9 cellular contexts compared by ENCODE assay signal in genomic region chr12:51926718-51927117, GRCh38. TPM values are rescaled to one million over a fixed set of nuclear protein-coding genes. Genes with fewer than 3 reads are reported as not detected.
DNase-seq lines count a peak whose midpoint lies in the region; ATAC-seq and TF ChIP-seq lines count a peak whose summit lies in the region.
"Had no signal": no experiment of that assay in that cellular context is flagged by ENCODE, and none has a peak within 500 bp of the region (broad histone marks: within the 10 kb centered on the region; RNA-seq: fewer than 3 reads in every experiment).

No MANE protein-coding gene starts in this region.

- no peaks in the 10 kb centered on the region for H3K27me3 ChIP-seq in CD8-positive, alpha-beta memory T cell (ENCODE audit: insufficient read depth, low read length, poor library complexity, severe bottlenecking)

- H3K27ac Mint-ChIP-seq in CD8-positive, alpha-beta memory T cell, result no peak overlapping the region
- H3K27ac Mint-ChIP-seq in activated CD8-positive, alpha-beta T cell treated with anti-CD3 and anti-CD28 coated beads for 36 hours, result no peak overlapping the region
- H3K27ac Mint-ChIP-seq: memory B cell had no signal

- intact Hi-C loops in activated CD8-positive, alpha-beta T cell treated with anti-CD3 and anti-CD28 coated beads for 36 hours (cut with micrococcal nuclease), result loop anchor here (1.0 kb wide), 1 partner anchor 54 kb away; no protein-coding TSS in a partner anchor

- DNase-seq in CD8-positive, alpha-beta memory T cell, result peak; percentile 13 to 58 (median 24)
- peak; percentile 54 for DNase-seq in KBM-7
- peak; percentile 82 for DNase-seq in activated CD8-positive, alpha-beta T cell treated with anti-CD3 and anti-CD28 coated beads for 36 hours
- peak; percentile 71 for DNase-seq in fibroblast of pulmonary artery (ENCODE audit: low read depth)
- DNase-seq in stimulated activated CD4-positive, alpha-beta T cell treated with anti-CD3 and anti-CD28 coated beads, Interleukin-12 subunit alpha, Interleukin-12 subunit beta, amount 100 ng/mL, for 4 hours, result peak; percentile 42
- DNase-seq in GM19240 (ENCODE audit: insufficient read length, low spot score), result no peak
- DNase-seq in DMS79 treated with DMSO at 0.1 percent for 48 hours (lab: John Stamatoyannopoulos, UW), result no peak

- peaks cover 0 to 6% (median 2%) of the 10 kb centered on the region in 3 donors for H3K4me1 Mint-ChIP-seq in CD8-positive, alpha-beta memory T cell
- peaks cover 6% of the 10 kb centered on the region for H3K4me1 Mint-ChIP-seq in activated CD8-positive, alpha-beta T cell treated with anti-CD3 and anti-CD28 coated beads for 36 hours (ENCODE audit: low read depth)

- no peak overlapping the region for H3K4me3 ChIP-seq in CD8-positive, alpha-beta memory T cell (ENCODE audit: low read length)
- no peak overlapping the region for H3K4me3 ChIP-seq in fibroblast of pulmonary artery (replicated peaks; ENCODE audit: low read depth, low read length)

- peaks cover 0 to 7% of the 10 kb centered on the region in 2 donors for H3K27me3 Mint-ChIP-seq in CD8-positive, alpha-beta memory T cell
- no peaks in the 10 kb centered on the region for H3K27me3 Mint-ChIP-seq in activated CD8-positive, alpha-beta T cell treated with anti-CD3 and anti-CD28 coated beads for 36 hours
- H3K27me3 Mint-ChIP-seq: memory B cell had no signal

- peak; percentile 58 for TF ChIP-seq CTCF in activated CD8-positive, alpha-beta T cell treated with anti-CD3 and anti-CD28 coated beads for 36 hours (IDR thresholded peaks at IDR 0.05)
- peak; percentile 50 for TF ChIP-seq CTCF in fibroblast of pulmonary artery (IDR thresholded peaks at IDR 0.05; ENCODE audit: low read length, missing control alignments)

- H3K4me1 ChIP-seq in CD8-positive, alpha-beta memory T cell (ENCODE audit: insufficient read depth, low read length), result no peaks in the 10 kb centered on the region

- POLR2A ChIA-PET in CD8-positive, alpha-beta memory T cell (lab: Charles Lee), result no interaction called here
- POLR2A ChIA-PET in activated CD8-positive, alpha-beta T cell treated with anti-CD3 and anti-CD28 coated beads for 36 hours (lab: Charles Lee), result interaction anchor here (0.8 kb wide), 1 partner anchor 11 kb away, joined by 3 read pairs; no protein-coding TSS in a partner anchor

- no peak overlapping the region for H3K27ac ChIP-seq in CD8-positive, alpha-beta memory T cell (ENCODE audit: low read depth, low read length)

- in situ Hi-C loops in KBM-7 (cut with MboI; ENCODE audit: low pct_unique_long_range_greater_than_20kb, low sequenced_read_pairs), result no loop called here

- ATAC-seq in activated CD8-positive, alpha-beta T cell treated with anti-CD3 and anti-CD28 coated beads for 36 hours, result peak; percentile 65
- no peak for ATAC-seq in GM18511 (IDR thresholded peaks at IDR 0.05; ENCODE audit: unreplicated experiment)

- H3K9me3 ChIP-seq in CD8-positive, alpha-beta memory T cell (ENCODE audit: low read length), result no peaks in the 10 kb centered on the region

- CTCF ChIA-PET in CD8-positive, alpha-beta memory T cell (lab: Charles Lee), result interaction anchor here (0.9 to 1.6 kb wide), 5 partner anchors 11 to 98 kb away, joined by 3 to 6 read pairs (median 3); no protein-coding TSS in a partner anchor
- CTCF ChIA-PET in activated CD8-positive, alpha-beta T cell treated with anti-CD3 and anti-CD28 coated beads for 36 hours (lab: Charles Lee), result interaction anchor here (0.7 to 2.9 kb wide), 24 partner anchors 9 to 195 kb away, joined by 3 to 46 read pairs (median 4); no protein-coding TSS in a partner anchor

- no peak overlapping the region for H3K4me3 Mint-ChIP-seq in CD8-positive, alpha-beta memory T cell
- H3K4me3 Mint-ChIP-seq in activated CD8-positive, alpha-beta T cell treated with anti-CD3 and anti-CD28 coated beads for 36 hours, result no peak overlapping the region
- H3K4me3 Mint-ChIP-seq: memory B cell had no signal

- H3K36me3 ChIP-seq in CD8-positive, alpha-beta memory T cell (ENCODE audit: insufficient read depth, low read length), result no peaks in the 10 kb centered on the region

- no peaks in the 10 kb centered on the region for H3K36me3 Mint-ChIP-seq in CD8-positive, alpha-beta memory T cell
- H3K36me3 Mint-ChIP-seq in activated CD8-positive, alpha-beta T cell treated with anti-CD3 and anti-CD28 coated beads for 36 hours (ENCODE audit: low read depth), result no peaks in the 10 kb centered on the region
- H3K36me3 Mint-ChIP-seq: memory B cell had no signal

- no peaks in the 10 kb centered on the region for H3K9me3 Mint-ChIP-seq in CD8-positive, alpha-beta memory T cell
- no peaks in the 10 kb centered on the region for H3K9me3 Mint-ChIP-seq in activated CD8-positive, alpha-beta T cell treated with anti-CD3 and anti-CD28 coated beads for 36 hours
- H3K9me3 Mint-ChIP-seq: memory B cell had no signal

RNA-seq across cellular contexts. Expression of gene ACVRL1, which starts 19.4 kb away (rescaled TPM):
- total RNA-seq in CD8-positive, alpha-beta memory T cell, result under 1 TPM in 1 of 2 experiments, not detected in 1; 0.07 TPM
- not detected for polyA plus RNA-seq in CD8-positive, alpha-beta memory T cell
- not detected for total RNA-seq in activated CD8-positive, alpha-beta T cell treated with anti-CD3 and anti-CD28 coated beads for 36 hours

RNA-seq across cellular contexts. Expression of gene ACVR1B, which starts 24.8 kb away (rescaled TPM):
- 1 to 10 TPM; 7.8 to 8.7 TPM for total RNA-seq in CD8-positive, alpha-beta memory T cell
- 1.3 TPM for polyA plus RNA-seq in CD8-positive, alpha-beta memory T cell
- total RNA-seq in activated CD8-positive, alpha-beta T cell treated with anti-CD3 and anti-CD28 coated beads for 36 hours, result 1 to 10 TPM; 7.5 to 8.6 TPM

RNA-seq across cellular contexts. Expression of gene ANKRD33, which starts 38.8 kb away (rescaled TPM):
- not detected for total RNA-seq in CD8-positive, alpha-beta memory T cell
- polyA plus RNA-seq in CD8-positive, alpha-beta memory T cell, result not detected
- not detected for total RNA-seq in activated CD8-positive, alpha-beta T cell treated with anti-CD3 and anti-CD28 coated beads for 36 hours

Comparison
In these comparisons a context has a peak if more than half of its experiments do, and no peak if none do; other contexts are left out.
1. DNase-seq: peak in CD8-positive, alpha-beta memory T cell (5 of 5), KBM-7 (single experiment), activated CD8-positive, alpha-beta T cell treated with anti-CD3 and anti-CD28 coated beads for 36 hours (single experiment), fibroblast of pulmonary artery (single experiment) and stimulated activated CD4-positive, alpha-beta T cell treated with anti-CD3 and anti-CD28 coated beads, Interleukin-12 subunit alpha, Interleukin-12 subunit beta, amount 100 ng/mL, for 4 hours (single experiment); none in GM19240 (single experiment) and DMS79 treated with DMSO at 0.1 percent for 48 hours (single experiment).